In the genomic region with DNA sequence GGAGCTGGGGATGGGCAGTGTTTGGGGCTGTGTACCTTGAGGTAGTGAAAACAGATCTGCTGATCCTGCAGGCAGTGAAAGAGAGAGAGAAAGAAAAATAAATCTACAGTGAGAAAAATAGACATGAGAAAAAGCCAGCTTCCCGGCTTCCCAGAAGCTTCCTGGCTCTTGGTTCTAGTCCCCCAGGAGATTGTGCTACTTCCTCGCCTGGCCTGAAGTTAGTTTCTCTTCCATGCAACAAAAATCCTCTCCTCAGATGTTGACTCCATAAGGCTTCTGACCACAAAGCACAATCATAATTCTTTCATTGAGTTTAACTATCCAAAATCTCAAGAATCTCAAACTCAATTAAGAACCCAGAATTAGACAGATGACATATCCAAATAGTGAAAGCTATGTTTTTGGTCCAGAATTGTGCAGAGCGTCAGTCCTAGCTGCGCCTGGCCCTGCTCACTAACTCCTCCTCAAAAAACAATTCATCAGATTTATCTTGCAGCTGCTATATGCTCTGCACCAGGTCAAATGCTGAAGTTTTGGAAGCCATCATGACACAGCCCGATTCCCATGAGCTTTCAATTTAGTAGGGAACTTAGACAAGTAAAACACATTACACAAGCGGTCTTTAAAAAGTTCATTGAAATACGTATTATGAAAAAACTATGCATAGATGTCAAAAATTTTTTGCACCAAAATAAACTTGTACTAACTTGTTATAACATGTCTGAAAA, we compare ENCODE assay signal across 12 cellular contexts. TPM values are rescaled to one million over a fixed set of nuclear protein-coding genes. Genes with fewer than 3 reads are reported as not detected.
DNase-seq lines count a peak whose midpoint lies in the region; ATAC-seq and TF ChIP-seq lines count a peak whose summit lies in the region.
"Had no signal": no experiment of that assay in that cellular context is flagged by ENCODE, and none has a peak within 500 bp of the region (broad histone marks: within the 10 kb centered on the region; RNA-seq: fewer than 3 reads in every experiment).

No MANE protein-coding gene starts in this region.

- H3K4me3 ChIP-seq in muscle layer of duodenum (ENCODE audit: low read depth in 1 of 2, low read length in 2 of 2): peak overlapping the region; percentile 67 to 69
- H3K4me3 ChIP-seq in brain microvascular endothelial cell (ENCODE audit: low read depth, low read length): no peak overlapping the region
- H3K4me3 ChIP-seq: cardiac muscle cell had no signal

- H3K27me3 ChIP-seq in muscle layer of duodenum (ENCODE audit: low read depth, low read length) (no peaks in the 10 kb centered on the region), brain microvascular endothelial cell (replicated peaks) (no peaks in the 10 kb centered on the region)

- H3K27me3 Mint-ChIP-seq in activated T-cell treated with anti-CD3 and anti-CD28 coated beads, Interleukin-2, amount 50 U/mL, for 72 hours (ENCODE audit: low read depth): peaks cover 14% of the 10 kb centered on the region
- peaks cover 4% of the 10 kb centered on the region for H3K27me3 Mint-ChIP-seq in activated T-cell treated with anti-CD3 and anti-CD28 coated beads, Interleukin-2, amount 50 U/mL, for 24 hours
- H3K27me3 Mint-ChIP-seq in effector memory CD8-positive, alpha-beta T cell: peaks cover 16 to 18% of the 10 kb centered on the region in 2 donors

- in situ Hi-C loops in brain microvascular endothelial cell (cut with HindIII; ENCODE audit: low pct_ligation_motif_present, low sequenced_read_pairs): no loop called here

- no peaks in the 10 kb centered on the region for H3K36me3 ChIP-seq in muscle layer of duodenum (ENCODE audit: control insufficient read depth in 1 of 2, insufficient read depth in 2 of 2, low read length in 2 of 2)
- H3K36me3 ChIP-seq in brain microvascular endothelial cell (replicated peaks): no peaks in the 10 kb centered on the region
- H3K36me3 ChIP-seq: cardiac muscle cell had no signal

- no peak overlapping the region for H3K27ac Mint-ChIP-seq in activated T-cell treated with anti-CD3 and anti-CD28 coated beads, Interleukin-2, amount 50 U/mL, for 72 hours
- H3K27ac Mint-ChIP-seq in activated T-cell treated with anti-CD3 and anti-CD28 coated beads, Interleukin-2, amount 50 U/mL, for 24 hours: no peak overlapping the region
- H3K27ac Mint-ChIP-seq in effector memory CD8-positive, alpha-beta T cell: no peak overlapping the region

- peaks cover 3 to 13% of the 10 kb centered on the region in 2 donors for H3K4me1 ChIP-seq in muscle layer of duodenum (ENCODE audit: control insufficient read depth in 1 of 2, insufficient read depth in 2 of 2, low read length in 2 of 2)

- no peak for TF ChIP-seq CTCF in brain microvascular endothelial cell (IDR thresholded peaks at IDR 0.05; ENCODE audit: low read depth, low read length, missing control alignments)

- no peaks in the 10 kb centered on the region for H3K9me3 ChIP-seq in muscle layer of duodenum (ENCODE audit: control insufficient read depth in 1 of 2, low read length in 2 of 2)

- ATAC-seq in activated T-cell treated with anti-CD3 and anti-CD28 coated beads, Interleukin-2, amount 50 U/mL, for 72 hours (replicated peaks in 1 of 2): no peak
- ATAC-seq in effector memory CD8-positive, alpha-beta T cell (replicated peaks): no peak
- no peak for ATAC-seq in HG03378 (IDR thresholded peaks at IDR 0.05; ENCODE audit: unreplicated experiment)

- peaks cover 2% of the 10 kb centered on the region in 2 donors for H3K9me3 Mint-ChIP-seq in activated T-cell treated with anti-CD3 and anti-CD28 coated beads, Interleukin-2, amount 50 U/mL, for 72 hours
- H3K9me3 Mint-ChIP-seq in activated T-cell treated with anti-CD3 and anti-CD28 coated beads, Interleukin-2, amount 50 U/mL, for 24 hours: peaks cover 6% of the 10 kb centered on the region
- H3K9me3 Mint-ChIP-seq in effector memory CD8-positive, alpha-beta T cell: peaks cover 3 to 6% of the 10 kb centered on the region in 2 donors

- peak overlapping the region; percentile 94 to 95 for H3K4me3 Mint-ChIP-seq in activated T-cell treated with anti-CD3 and anti-CD28 coated beads, Interleukin-2, amount 50 U/mL, for 72 hours
- H3K4me3 Mint-ChIP-seq in activated T-cell treated with anti-CD3 and anti-CD28 coated beads, Interleukin-2, amount 50 U/mL, for 24 hours: no peak overlapping the region
- H3K4me3 Mint-ChIP-seq in effector memory CD8-positive, alpha-beta T cell: peak overlapping the region; percentile 81 to 86

- H3K27ac ChIP-seq in muscle layer of duodenum (ENCODE audit: low read length) (no peak overlapping the region), temporal lobe (ENCODE audit: low read depth, low read length) (peak overlapping the region; percentile 77), brain microvascular endothelial cell (no peak overlapping the region)
- H3K27ac ChIP-seq: cardiac muscle cell had no signal

- H3K36me3 Mint-ChIP-seq in activated T-cell treated with anti-CD3 and anti-CD28 coated beads, Interleukin-2, amount 50 U/mL, for 72 hours (ENCODE audit: insufficient read depth in 2 of 2): no peaks in the 10 kb centered on the region
- H3K36me3 Mint-ChIP-seq in activated T-cell treated with anti-CD3 and anti-CD28 coated beads, Interleukin-2, amount 50 U/mL, for 24 hours (ENCODE audit: low read depth): no peaks in the 10 kb centered on the region
- H3K36me3 Mint-ChIP-seq in effector memory CD8-positive, alpha-beta T cell (ENCODE audit: insufficient read depth): no peaks in the 10 kb centered on the region

- no peak for DNase-seq in activated T-cell treated with anti-CD3 and anti-CD28 coated beads, Interleukin-2, amount 50 U/mL, for 72 hours
- no peak for DNase-seq in activated T-cell treated with anti-CD3 and anti-CD28 coated beads, Interleukin-2, amount 50 U/mL, for 24 hours
- no peak for DNase-seq in effector memory CD8-positive, alpha-beta T cell
- DNase-seq in stimulated activated CD4-positive, alpha-beta T cell treated with anti-CD3 and anti-CD28 coated beads, Interleukin-4, amount 100 ng/mL, for 1 hour: no peak
- DNase-seq in brain microvascular endothelial cell: no peak
- DNase-seq: activated CD8-positive, alpha-beta memory T cell treated with anti-CD3 and anti-CD28 coated beads, Interleukin-2, amount 50 U/mL, for 4 hours; stimulated activated CD4-positive, alpha-beta T cell treated with anti-CD3 and anti-CD28 coated beads, Interleukin-4, amount 100 ng/mL, for 4 hours; T1000 had no signal

- peaks cover 23% of the 10 kb centered on the region for H3K4me1 Mint-ChIP-seq in activated T-cell treated with anti-CD3 and anti-CD28 coated beads, Interleukin-2, amount 50 U/mL, for 72 hours (ENCODE audit: low read depth)
- H3K4me1 Mint-ChIP-seq in activated T-cell treated with anti-CD3 and anti-CD28 coated beads, Interleukin-2, amount 50 U/mL, for 24 hours (ENCODE audit: low read depth): peaks cover 18% of the 10 kb centered on the region
- H3K4me1 Mint-ChIP-seq in effector memory CD8-positive, alpha-beta T cell (ENCODE audit: low read depth in 2 of 2): peaks cover 8 to 9% of the 10 kb centered on the region in 2 donors

RNA-seq across cellular contexts. Expression of gene NAB1, which starts 20.1 kb away (rescaled TPM):
- 10 to 100 TPM; 42.8 to 61.3 TPM for total RNA-seq in activated T-cell treated with anti-CD3 and anti-CD28 coated beads, Interleukin-2, amount 50 U/mL, for 72 hours
- total RNA-seq in temporal lobe: 44.7 TPM
